1 cellular context compared by ENCODE assay signal in genomic region chr2:105607920-105608504, GRCh38.
TF ChIP-seq lines count a peak whose summit lies in the region.

No MANE protein-coding gene starts in this region.

TF ChIP-seq in GM23338, 12 proteins besides CTCF, POLR2A, EP300 and RAD21 (continued from another document):
- TF ChIP-seq, protein P1, sequence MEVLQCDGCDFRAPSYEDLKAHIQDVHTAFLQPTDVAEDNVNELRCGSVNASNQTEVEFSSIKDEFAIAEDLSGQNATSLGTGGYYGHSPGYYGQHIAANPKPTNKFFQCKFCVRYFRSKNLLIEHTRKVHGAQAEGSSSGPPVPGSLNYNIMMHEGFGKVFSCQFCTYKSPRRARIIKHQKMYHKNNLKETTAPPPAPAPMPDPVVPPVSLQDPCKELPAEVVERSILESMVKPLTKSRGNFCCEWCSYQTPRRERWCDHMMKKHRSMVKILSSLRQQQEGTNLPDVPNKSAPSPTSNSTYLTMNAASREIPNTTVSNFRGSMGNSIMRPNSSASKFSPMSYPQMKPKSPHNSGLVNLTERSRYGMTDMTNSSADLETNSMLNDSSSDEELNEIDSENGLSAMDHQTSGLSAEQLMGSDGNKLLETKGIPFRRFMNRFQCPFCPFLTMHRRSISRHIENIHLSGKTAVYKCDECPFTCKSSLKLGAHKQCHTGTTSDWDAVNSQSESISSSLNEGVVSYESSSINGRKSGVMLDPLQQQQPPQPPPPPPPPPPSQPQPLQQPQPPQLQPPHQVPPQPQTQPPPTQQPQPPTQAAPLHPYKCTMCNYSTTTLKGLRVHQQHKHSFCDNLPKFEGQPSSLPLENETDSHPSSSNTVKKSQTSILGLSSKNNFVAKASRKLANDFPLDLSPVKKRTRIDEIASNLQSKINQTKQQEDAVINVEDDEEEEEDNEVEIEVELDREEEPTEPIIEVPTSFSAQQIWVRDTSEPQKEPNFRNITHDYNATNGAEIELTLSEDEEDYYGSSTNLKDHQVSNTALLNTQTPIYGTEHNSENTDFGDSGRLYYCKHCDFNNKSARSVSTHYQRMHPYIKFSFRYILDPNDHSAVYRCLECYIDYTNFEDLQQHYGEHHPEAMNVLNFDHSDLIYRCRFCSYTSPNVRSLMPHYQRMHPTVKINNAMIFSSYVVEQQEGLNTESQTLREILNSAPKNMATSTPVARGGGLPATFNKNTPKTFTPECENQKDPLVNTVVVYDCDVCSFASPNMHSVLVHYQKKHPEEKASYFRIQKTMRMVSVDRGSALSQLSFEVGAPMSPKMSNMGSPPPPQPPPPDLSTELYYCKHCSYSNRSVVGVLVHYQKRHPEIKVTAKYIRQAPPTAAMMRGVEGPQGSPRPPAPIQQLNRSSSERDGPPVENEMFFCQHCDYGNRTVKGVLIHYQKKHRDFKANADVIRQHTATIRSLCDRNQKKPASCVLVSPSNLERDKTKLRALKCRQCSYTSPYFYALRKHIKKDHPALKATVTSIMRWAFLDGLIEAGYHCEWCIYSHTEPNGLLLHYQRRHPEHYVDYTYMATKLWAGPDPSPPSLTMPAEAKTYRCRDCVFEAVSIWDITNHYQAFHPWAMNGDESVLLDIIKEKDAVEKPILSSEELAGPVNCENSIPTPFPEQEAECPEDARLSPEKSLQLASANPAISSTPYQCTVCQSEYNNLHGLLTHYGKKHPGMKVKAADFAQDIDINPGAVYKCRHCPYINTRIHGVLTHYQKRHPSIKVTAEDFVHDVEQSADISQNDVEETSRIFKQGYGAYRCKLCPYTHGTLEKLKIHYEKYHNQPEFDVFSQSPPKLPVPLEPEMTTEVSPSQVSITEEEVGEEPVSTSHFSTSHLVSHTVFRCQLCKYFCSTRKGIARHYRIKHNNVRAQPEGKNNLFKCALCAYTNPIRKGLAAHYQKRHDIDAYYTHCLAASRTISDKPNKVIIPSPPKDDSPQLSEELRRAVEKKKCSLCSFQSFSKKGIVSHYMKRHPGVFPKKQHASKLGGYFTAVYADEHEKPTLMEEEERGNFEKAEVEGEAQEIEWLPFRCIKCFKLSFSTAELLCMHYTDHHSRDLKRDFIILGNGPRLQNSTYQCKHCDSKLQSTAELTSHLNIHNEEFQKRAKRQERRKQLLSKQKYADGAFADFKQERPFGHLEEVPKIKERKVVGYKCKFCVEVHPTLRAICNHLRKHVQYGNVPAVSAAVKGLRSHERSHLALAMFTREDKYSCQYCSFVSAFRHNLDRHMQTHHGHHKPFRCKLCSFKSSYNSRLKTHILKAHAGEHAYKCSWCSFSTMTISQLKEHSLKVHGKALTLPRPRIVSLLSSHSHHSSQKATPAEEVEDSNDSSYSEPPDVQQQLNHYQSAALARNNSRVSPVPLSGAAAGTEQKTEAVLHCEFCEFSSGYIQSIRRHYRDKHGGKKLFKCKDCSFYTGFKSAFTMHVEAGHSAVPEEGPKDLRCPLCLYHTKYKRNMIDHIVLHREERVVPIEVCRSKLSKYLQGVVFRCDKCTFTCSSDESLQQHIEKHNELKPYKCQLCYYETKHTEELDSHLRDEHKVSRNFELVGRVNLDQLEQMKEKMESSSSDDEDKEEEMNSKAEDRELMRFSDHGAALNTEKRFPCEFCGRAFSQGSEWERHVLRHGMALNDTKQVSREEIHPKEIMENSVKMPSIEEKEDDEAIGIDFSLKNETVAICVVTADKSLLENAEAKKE (CRISPR knock-in tag; IDR thresholded peaks at IDR 0.05): no peak
- no peak for TF ChIP-seq REST (IDR thresholded peaks at IDR 0.05; ENCODE audit: unreplicated experiment)
- no peak for TF ChIP-seq JUNB (IDR thresholded peaks at IDR 0.05; ENCODE audit: unreplicated experiment)
- no peak for TF ChIP-seq ETS1 (IDR thresholded peaks at IDR 0.05)
- no peak for TF ChIP-seq ZNF114 (CRISPR knock-in tag; IDR thresholded peaks at IDR 0.05)
